Comparison of ENCODE assay signal across 1 cellular context in genomic region chr1:40638097-40639036, GRCh38.
A peak's percentile ranks its signal among the peaks of the same experiment; 100 is the strongest.
TF ChIP-seq lines count a peak whose summit lies in the region.

No MANE protein-coding gene starts in this region.

TF ChIP-seq in GM12878, 131 proteins besides CTCF, POLR2A, EP300 and RAD21 (continued from another document):
- TF ChIP-seq, protein P1, sequence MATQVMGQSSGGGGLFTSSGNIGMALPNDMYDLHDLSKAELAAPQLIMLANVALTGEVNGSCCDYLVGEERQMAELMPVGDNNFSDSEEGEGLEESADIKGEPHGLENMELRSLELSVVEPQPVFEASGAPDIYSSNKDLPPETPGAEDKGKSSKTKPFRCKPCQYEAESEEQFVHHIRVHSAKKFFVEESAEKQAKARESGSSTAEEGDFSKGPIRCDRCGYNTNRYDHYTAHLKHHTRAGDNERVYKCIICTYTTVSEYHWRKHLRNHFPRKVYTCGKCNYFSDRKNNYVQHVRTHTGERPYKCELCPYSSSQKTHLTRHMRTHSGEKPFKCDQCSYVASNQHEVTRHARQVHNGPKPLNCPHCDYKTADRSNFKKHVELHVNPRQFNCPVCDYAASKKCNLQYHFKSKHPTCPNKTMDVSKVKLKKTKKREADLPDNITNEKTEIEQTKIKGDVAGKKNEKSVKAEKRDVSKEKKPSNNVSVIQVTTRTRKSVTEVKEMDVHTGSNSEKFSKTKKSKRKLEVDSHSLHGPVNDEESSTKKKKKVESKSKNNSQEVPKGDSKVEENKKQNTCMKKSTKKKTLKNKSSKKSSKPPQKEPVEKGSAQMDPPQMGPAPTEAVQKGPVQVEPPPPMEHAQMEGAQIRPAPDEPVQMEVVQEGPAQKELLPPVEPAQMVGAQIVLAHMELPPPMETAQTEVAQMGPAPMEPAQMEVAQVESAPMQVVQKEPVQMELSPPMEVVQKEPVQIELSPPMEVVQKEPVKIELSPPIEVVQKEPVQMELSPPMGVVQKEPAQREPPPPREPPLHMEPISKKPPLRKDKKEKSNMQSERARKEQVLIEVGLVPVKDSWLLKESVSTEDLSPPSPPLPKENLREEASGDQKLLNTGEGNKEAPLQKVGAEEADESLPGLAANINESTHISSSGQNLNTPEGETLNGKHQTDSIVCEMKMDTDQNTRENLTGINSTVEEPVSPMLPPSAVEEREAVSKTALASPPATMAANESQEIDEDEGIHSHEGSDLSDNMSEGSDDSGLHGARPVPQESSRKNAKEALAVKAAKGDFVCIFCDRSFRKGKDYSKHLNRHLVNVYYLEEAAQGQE (IDR thresholded peaks at IDR 0.05; ENCODE audit: low read depth, low read length): peak; percentile 70; the same call in 1 of the 2 replicates
- no peak for TF ChIP-seq RBBP5 (conservative IDR thresholded peaks at IDR 0.05)
- TF ChIP-seq NR2F1 (conservative IDR thresholded peaks at IDR 0.05): no peak
- TF ChIP-seq WRNIP1 (IDR thresholded peaks at IDR 0.05; ENCODE audit: borderline replicate concordance, low read depth, low read length): no peak
- no peak for TF ChIP-seq SP1 (IDR thresholded peaks at IDR 0.05; ENCODE audit: low read depth, low read length)
- no peak for TF ChIP-seq NBN (IDR thresholded peaks at IDR 0.05)
- TF ChIP-seq NFIC (IDR thresholded peaks at IDR 0.05; ENCODE audit: low read depth, low read length): no peak
- TF ChIP-seq GABPA (IDR thresholded peaks at IDR 0.05; ENCODE audit: low read depth): no peak
